9 cellular contexts compared by ENCODE assay signal in the genomic region with DNA sequence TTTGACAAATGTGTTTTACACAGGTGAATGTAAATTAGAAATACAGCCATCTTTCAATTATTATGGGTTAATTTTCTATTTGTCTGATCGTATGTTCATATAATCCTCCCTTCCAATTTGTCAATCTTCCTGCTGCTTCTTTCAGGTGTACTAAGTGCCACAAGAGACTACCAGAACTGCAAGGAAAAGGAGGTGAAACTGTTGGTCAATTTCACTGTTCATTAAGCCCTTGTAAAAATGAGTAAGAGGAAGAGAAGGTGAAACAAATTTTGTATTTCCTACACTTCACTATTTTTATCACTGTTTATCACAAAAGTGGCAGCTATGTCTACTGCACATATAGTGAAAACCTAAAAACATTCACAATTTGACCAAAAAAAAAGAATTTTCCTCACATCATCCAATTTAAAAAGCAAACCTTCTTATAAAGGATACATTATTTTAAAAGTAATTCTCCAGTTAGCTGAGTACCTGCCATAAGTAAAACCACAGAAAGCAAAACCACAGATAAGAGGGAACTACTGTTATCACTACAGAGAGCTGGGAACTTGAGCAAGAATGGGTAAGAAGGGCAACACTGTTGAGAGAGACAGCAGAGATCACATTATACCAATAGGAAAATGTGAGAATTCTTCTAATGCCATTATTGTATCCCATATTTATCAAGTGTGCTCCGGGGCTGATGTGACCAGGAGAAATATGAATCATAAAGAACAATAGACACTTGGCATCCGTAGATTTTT.
DNase-seq lines count a peak whose midpoint lies in the region; ATAC-seq, FAIRE-seq and TF ChIP-seq lines count a peak whose summit lies in the region.
"Had no signal": no experiment of that assay in that cellular context is flagged by ENCODE, and none has a peak within 500 bp of the region (broad histone marks: within the 10 kb centered on the region; RNA-seq: fewer than 3 reads in every experiment).

No MANE protein-coding gene starts in this region.

- no peak overlapping the region for H2BK120ac ChIP-seq in IMR-90 (ENCODE audit: low read depth, low read length)

- ATAC-seq in GM18520 (IDR thresholded peaks at IDR 0.05; ENCODE audit: unreplicated experiment) (peak; percentile 94), GM21786 (IDR thresholded peaks at IDR 0.05; ENCODE audit: unreplicated experiment) (peak; percentile 97), IMR-90 (ENCODE audit: low read depth) (no peak)
- ATAC-seq: naive thymus-derived CD8-positive, alpha-beta T cell had no signal

- H3K27ac ChIP-seq in IMR-90 (ENCODE audit: insufficient read depth, low read length), result no peak overlapping the region

- dilution Hi-C loops in IMR-90 (cut with HindIII; ENCODE audit: low sequenced_read_pairs, unreplicated experiment), result no loop called here

- H3K14ac ChIP-seq in IMR-90 (replicated peaks; ENCODE audit: low read depth, low read length), result no peak overlapping the region

- H2AFZ ChIP-seq in IMR-90 (replicated peaks; ENCODE audit: low read length, poor library complexity), result no peak overlapping the region

- H2BK20ac ChIP-seq in IMR-90 (ENCODE audit: low read depth, low read length), result no peak overlapping the region

- no CpG with 5 or more reads among the region's 3 CpGs for WGBS in IMR-90 (ENCODE audit: extremely low coverage in 2 of 2, insufficient read length in 1 of 2), 2 experiments

- no peak for TF ChIP-seq CTCF in IMR-90 (conservative IDR thresholded peaks at IDR 0.05; ENCODE audit: low read depth, low read length)
- no peak for TF ChIP-seq CTCF in bronchial epithelial cell (IDR thresholded peaks at IDR 0.05; ENCODE audit: insufficient read depth, low read length, severe bottlenecking)

- no peaks in the 10 kb centered on the region; the same call in 1 of the 2 replicates for H3K4me1 ChIP-seq in IMR-90 (ENCODE audit: control insufficient read depth, insufficient read depth, low read length)

- no peaks in the 10 kb centered on the region for H3K9me3 ChIP-seq in IMR-90 (ENCODE audit: control insufficient read depth, insufficient read depth, low read length)

- DNase-seq in IMR-90 (peak; percentile 10), bronchial epithelial cell (ENCODE audit: low read depth) (peak; percentile 13), amygdala (lab: John Stamatoyannopoulos, UW) (no peak), midbrain (lab: John Stamatoyannopoulos, UW) (no peak), iPS-NIHi11 (ENCODE audit: low spot score) (no peak)
- DNase-seq in stimulated activated CD4-positive, alpha-beta T cell treated with anti-CD3 and anti-CD28 coated beads, Interleukin-2, amount 100 ng/mL, for 24 hours, result no peak

- H4K8ac ChIP-seq in IMR-90 (ENCODE audit: low read depth in 2 of 2, low read length in 2 of 2), result no peak overlapping the region

- BruUV-seq in IMR-90 (replicated peaks; lab: Mats Ljungman, UMichigan), result no TSS peak

- H2AK5ac ChIP-seq in IMR-90 (ENCODE audit: low read depth, low read length), result no peak overlapping the region

- no peak overlapping the region for H3K4ac ChIP-seq in IMR-90 (ENCODE audit: low read depth, low read length)

- H3K23ac ChIP-seq in IMR-90 (ENCODE audit: low read depth, low read length), result no peak overlapping the region

- no peak for FAIRE-seq in bronchial epithelial cell (lab: Jason Lieb, UNC)

- H3K4me2 ChIP-seq in IMR-90 (ENCODE audit: low read depth, low read length), result no peak overlapping the region

- H3K56ac ChIP-seq in IMR-90 (ENCODE audit: extremely low read depth, insufficient read depth, low read length), result no peak overlapping the region; the same call in 1 of the 2 replicates

- no peaks in the 10 kb centered on the region; the same call in 1 of the 2 replicates for H3K9me1 ChIP-seq in IMR-90 (ENCODE audit: insufficient read depth, low read length)

- H3K18ac ChIP-seq in IMR-90 (ENCODE audit: low read depth, low read length), result no peak overlapping the region

- H3K36me3 ChIP-seq in IMR-90 (ENCODE audit: control insufficient read depth, insufficient read depth, low read length) (no peaks in the 10 kb centered on the region), bronchial epithelial cell (ENCODE audit: control insufficient read depth, insufficient read depth, low read length) (no peaks in the 10 kb centered on the region)

- no peak overlapping the region for H3K4me3 ChIP-seq in IMR-90 (ENCODE audit: insufficient read depth, low read depth, low read length)
- no peak overlapping the region for H3K4me3 ChIP-seq in bronchial epithelial cell (ENCODE audit: low read depth, low read length)

- no peaks in the 10 kb centered on the region for H3K27me3 ChIP-seq in IMR-90 (ENCODE audit: control insufficient read depth, insufficient read depth, low read length)
- no peaks in the 10 kb centered on the region for H3K27me3 ChIP-seq in bronchial epithelial cell (ENCODE audit: control insufficient read depth, insufficient read depth, low read length)

- no peak overlapping the region for H2BK5ac ChIP-seq in IMR-90 (ENCODE audit: low read depth, low read length, poor library complexity, severe bottlenecking)

- no peak overlapping the region for H4K91ac ChIP-seq in IMR-90 (ENCODE audit: insufficient read depth, low read depth, low read length)

- H4K5ac ChIP-seq in IMR-90 (ENCODE audit: low read depth, low read length), result no peak overlapping the region

- no peak overlapping the region for H3K9ac ChIP-seq in IMR-90 (ENCODE audit: low read depth, low read length)

- no peak for TF ChIP-seq POLR2A in IMR-90 (IDR thresholded peaks at IDR 0.05; ENCODE audit: low read depth, low read length)

- CTCF ChIA-PET in IMR-90 (lab: Yijun Ruan, JAX), result no interaction called here

- TF ChIP-seq RAD21 in IMR-90 (IDR thresholded peaks at IDR 0.05; ENCODE audit: low read length), result no peak

- intact Hi-C loops in IMR-90 (cut with micrococcal nuclease), result no loop called here

- POLR2A ChIA-PET in IMR-90 (lab: Charles Lee; ENCODE audit: unreplicated experiment), result no interaction called here

- in situ Hi-C loops in IMR-90 (cut with MboI; ENCODE audit: low sequenced_read_pairs), result no loop called here

- peaks cover 0 to 4% of the 10 kb centered on the region in 2 experiments; a peak in 2 of 4 replicates for H3K79me1 ChIP-seq in IMR-90 (ENCODE audit: low read depth in 1 of 2, low read length in 2 of 2)

- no peak overlapping the region for H2AK9ac ChIP-seq in IMR-90 (replicated peaks; ENCODE audit: low read depth, low read length, poor library complexity)

- no peaks in the 10 kb centered on the region for H4K20me1 ChIP-seq in IMR-90 (ENCODE audit: insufficient read depth, low read length)

- H2BK15ac ChIP-seq in IMR-90 (ENCODE audit: low read depth, low read length), result no peak overlapping the region

TF ChIP-seq in IMR-90, 13 proteins besides CTCF, POLR2A, EP300 and RAD21:
- TF ChIP-seq CEBPB (IDR thresholded peaks at IDR 0.05; ENCODE audit: low read depth, low read length) (peak; percentile 11; the same call in 1 of the 2 replicates), MXI1 (IDR thresholded peaks at IDR 0.05; ENCODE audit: borderline replicate concordance, low read depth, low read length) (no peak), CHD1 (IDR thresholded peaks at IDR 0.05; ENCODE audit: low read depth, low read length) (no peak)

Comparison
In these comparisons a context has a peak if more than half of its experiments do, and no peak if none do; other contexts are left out.
1. DNase-seq: peak in IMR-90 (single experiment) and bronchial epithelial cell (single experiment); none in stimulated activated CD4-positive, alpha-beta T cell treated with anti-CD3 and anti-CD28 coated beads, Interleukin-2, amount 100 ng/mL, for 24 hours (0 of 2), amygdala (0 of 56), midbrain (single experiment) and iPS-NIHi11 (single experiment).